Comparison of ENCODE assay signal across 7 cellular contexts in genomic region chr6:21666200-21666671, GRCh38.
A peak's percentile ranks its signal among the peaks of the same experiment; 100 is the strongest.
DNase-seq lines count a peak whose midpoint lies in the region; ATAC-seq and TF ChIP-seq lines count a peak whose summit lies in the region.

No MANE protein-coding gene starts in this region.

- peaks cover 18% of the 10 kb centered on the region for H3K79me2 ChIP-seq in smooth muscle cell (ENCODE audit: low read depth)

- H3K27me3 ChIP-seq in iPS-15b (ENCODE audit: control insufficient read depth, insufficient read depth, low read length) (peaks cover 17% of the 10 kb centered on the region), smooth muscle cell (ENCODE audit: low read depth) (peaks cover 65% of the 10 kb centered on the region)

- H3K27ac ChIP-seq in smooth muscle cell (ENCODE audit: low read depth): no peak overlapping the region

- H3K4me1 ChIP-seq in iPS-15b (ENCODE audit: control insufficient read depth, insufficient read depth, low read length): peaks cover 19% of the 10 kb centered on the region
- H3K4me1 ChIP-seq in smooth muscle cell (ENCODE audit: low read depth): peaks cover 22% of the 10 kb centered on the region

- DNase-seq in HFFc6 (no peak), WTC11 (ENCODE audit: low spot score) (peak; percentile 84), smooth muscle cell (lab: John Stamatoyannopoulos, UW; ENCODE audit: unreplicated experiment) (no peak), NCI-H526 treated with DMSO at 0.1 percent for 48 hours (lab: John Stamatoyannopoulos, UW) (no peak), midbrain (lab: John Stamatoyannopoulos, UW) (no peak)
- DNase-seq in activated CD8-positive, alpha-beta memory T cell treated with anti-CD3 and anti-CD28 coated beads, Interleukin-2, amount 50 U/mL, for 48 hours: no peak

- peaks cover 4% of the 10 kb centered on the region; the same call in 1 of the 2 replicates for H3K36me3 Mint-ChIP-seq in HFFc6 (ENCODE audit: low read depth)
- H3K36me3 Mint-ChIP-seq in WTC11: peaks cover 17% of the 10 kb centered on the region

- POLR2A ChIA-PET in WTC11 (lab: Charles Lee): interaction anchor here (0.6 to 4.8 kb wide), 7 partner anchors 24 to 103 kb away, joined by 3 to 81 read pairs (median 5); partner anchors contain the start of gene SOX4

- H3K27ac Mint-ChIP-seq in HFFc6 (no peak overlapping the region), WTC11 (peak overlapping the region; percentile 99)

- H3K9me3 ChIP-seq in iPS-15b (ENCODE audit: control insufficient read depth, insufficient read depth, low read length): no peaks in the 10 kb centered on the region
- H3K9me3 ChIP-seq in smooth muscle cell (replicated peaks; ENCODE audit: low read depth): no peaks in the 10 kb centered on the region

- H3K4me3 ChIP-seq in iPS-15b (ENCODE audit: low read depth, low read length) (peak overlapping the region; percentile 63), smooth muscle cell (peak overlapping the region; percentile 70)

- H3K27me3 Mint-ChIP-seq in HFFc6 (ENCODE audit: insufficient read depth) (peaks cover 48% of the 10 kb centered on the region), WTC11 (ENCODE audit: low read depth) (peaks cover 15% of the 10 kb centered on the region)

- H3K4me2 ChIP-seq in smooth muscle cell: peak overlapping the region; percentile 96

- H3K4me3 Mint-ChIP-seq in HFFc6 (peak overlapping the region; percentile 80), WTC11 (peak overlapping the region; percentile 87)

- no peaks in the 10 kb centered on the region for H3K9me3 Mint-ChIP-seq in HFFc6
- H3K9me3 Mint-ChIP-seq in WTC11: no peaks in the 10 kb centered on the region; the same call in 1 of the 2 replicates

- WGBS in smooth muscle cell (ENCODE audit: low lambda C conversion rate): 2% methylated on average over 19 of the region's 32 CpGs

- peak; percentile 55 for ATAC-seq in WTC11

- H2AFZ ChIP-seq in smooth muscle cell (ENCODE audit: low read depth): peak overlapping the region; percentile 71

- H3K9ac ChIP-seq in iPS-15b (ENCODE audit: low read depth, low read length) (peak overlapping the region; percentile 77), smooth muscle cell (ENCODE audit: low read depth) (no peak overlapping the region)

- H3K4me1 Mint-ChIP-seq in HFFc6 (ENCODE audit: low read depth) (peaks cover 28% of the 10 kb centered on the region), WTC11 (peaks cover 50% of the 10 kb centered on the region)

- H4K20me1 ChIP-seq in smooth muscle cell (ENCODE audit: low read depth): peaks cover 4% of the 10 kb centered on the region

- CTCF ChIA-PET in WTC11 (lab: Charles Lee): interaction anchor here (0.5 to 2.1 kb wide), 6 partner anchors 25 to 79 kb away, joined by 3 to 9 read pairs (median 4); partner anchors contain the start of gene SOX4

- H3F3A ChIP-seq in smooth muscle cell (ENCODE audit: low read depth): no peaks in the 10 kb centered on the region

- no peaks in the 10 kb centered on the region for H3K36me3 ChIP-seq in iPS-15b (ENCODE audit: control insufficient read depth, insufficient read depth, low read length)
- no peaks in the 10 kb centered on the region for H3K36me3 ChIP-seq in smooth muscle cell (ENCODE audit: low read depth)

- TF ChIP-seq CTCF in HFFc6 (IDR thresholded peaks at IDR 0.05) (no peak), WTC11 (IDR thresholded peaks at IDR 0.05) (no peak), smooth muscle cell (IDR thresholded peaks at IDR 0.05; ENCODE audit: borderline replicate concordance, insufficient read depth, poor library complexity, severe bottlenecking) (no peak)

TF ChIP-seq in WTC11, 78 proteins besides CTCF, POLR2A, EP300 and RAD21:
- TF ChIP-seq ATF2 (CRISPR knock-in tag; IDR thresholded peaks at IDR 0.05; ENCODE audit: borderline replicate concordance, low read depth) (no peak), OVOL2 (CRISPR knock-in tag; IDR thresholded peaks at IDR 0.05; ENCODE audit: borderline replicate concordance) (no peak), GRHL2 (CRISPR knock-in tag; IDR thresholded peaks at IDR 0.05; ENCODE audit: insufficient replicate concordance, severe bottlenecking) (no peak), IRF1 (CRISPR knock-in tag; IDR thresholded peaks at IDR 0.05) (no peak), ZSCAN18 (CRISPR knock-in tag; IDR thresholded peaks at IDR 0.05) (no peak), SMAD4 (CRISPR knock-in tag; IDR thresholded peaks at IDR 0.05) (no peak), HMGA2 (CRISPR knock-in tag; IDR thresholded peaks at IDR 0.05) (no peak), CREM (CRISPR knock-in tag; IDR thresholded peaks at IDR 0.05) (no peak), CREB1 (CRISPR knock-in tag; IDR thresholded peaks at IDR 0.05) (no peak), ZNF396 (CRISPR knock-in tag; IDR thresholded peaks at IDR 0.05; ENCODE audit: borderline replicate concordance) (no peak), ZNF416 (CRISPR knock-in tag; IDR thresholded peaks at IDR 0.05) (no peak), GTF2I (CRISPR knock-in tag; conservative IDR thresholded peaks at IDR 0.05) (no peak), ZNF281 (CRISPR knock-in tag; IDR thresholded peaks at IDR 0.05) (no peak), AR (CRISPR knock-in tag; IDR thresholded peaks at IDR 0.05) (no peak)
